Comparison of ENCODE assay signal across 1 cellular context in the genomic region with DNA sequence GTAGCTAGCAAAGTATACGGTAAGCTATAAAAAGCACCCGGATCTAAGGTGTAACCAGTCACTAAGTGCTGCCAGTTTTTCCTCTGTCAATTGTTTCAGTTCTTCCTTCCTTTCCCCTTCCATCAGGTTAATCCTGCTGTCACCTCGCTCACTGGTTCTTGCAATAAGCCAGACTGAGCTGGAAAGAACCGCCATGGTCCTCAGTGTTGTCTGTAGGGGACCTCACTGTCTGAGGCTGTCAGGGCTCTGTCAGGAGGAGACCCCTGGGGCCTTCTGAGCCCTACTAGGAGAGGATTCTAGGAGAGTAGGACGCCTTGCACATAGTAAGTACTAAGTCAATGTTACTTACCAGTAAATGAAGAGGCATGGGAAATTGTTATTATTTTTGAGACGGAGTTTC.
TF ChIP-seq lines count a peak whose summit lies in the region.

No MANE protein-coding gene starts in this region.

TF ChIP-seq in liver, 16 proteins besides CTCF, POLR2A, EP300 and RAD21 (continued from another document):
- TF ChIP-seq, protein P1, sequence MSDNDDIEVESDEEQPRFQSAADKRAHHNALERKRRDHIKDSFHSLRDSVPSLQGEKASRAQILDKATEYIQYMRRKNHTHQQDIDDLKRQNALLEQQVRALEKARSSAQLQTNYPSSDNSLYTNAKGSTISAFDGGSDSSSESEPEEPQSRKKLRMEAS (IDR thresholded peaks at IDR 0.05) = no peak
- TF ChIP-seq HNF4G (IDR thresholded peaks at IDR 0.05) (no peak), YY1 (IDR thresholded peaks at IDR 0.05) (no peak), NR2F2 (IDR thresholded peaks at IDR 0.05) (no peak), FOXA2 (IDR thresholded peaks at IDR 0.05) (no peak), FOXA1 (IDR thresholded peaks at IDR 0.05) (no peak), JUND (IDR thresholded peaks at IDR 0.05) (no peak), HNF4A (conservative IDR thresholded peaks at IDR 0.05) (no peak), TAF1 (conservative IDR thresholded peaks at IDR 0.05) (no peak)
- TF ChIP-seq, protein P2, sequence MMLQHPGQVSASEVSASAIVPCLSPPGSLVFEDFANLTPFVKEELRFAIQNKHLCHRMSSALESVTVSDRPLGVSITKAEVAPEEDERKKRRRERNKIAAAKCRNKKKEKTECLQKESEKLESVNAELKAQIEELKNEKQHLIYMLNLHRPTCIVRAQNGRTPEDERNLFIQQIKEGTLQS (IDR thresholded peaks at IDR 0.05) = no peak
TF ChIP-seq in liver: peak in this region for 0.
